10 cellular contexts compared by ENCODE assay signal in the genomic region with DNA sequence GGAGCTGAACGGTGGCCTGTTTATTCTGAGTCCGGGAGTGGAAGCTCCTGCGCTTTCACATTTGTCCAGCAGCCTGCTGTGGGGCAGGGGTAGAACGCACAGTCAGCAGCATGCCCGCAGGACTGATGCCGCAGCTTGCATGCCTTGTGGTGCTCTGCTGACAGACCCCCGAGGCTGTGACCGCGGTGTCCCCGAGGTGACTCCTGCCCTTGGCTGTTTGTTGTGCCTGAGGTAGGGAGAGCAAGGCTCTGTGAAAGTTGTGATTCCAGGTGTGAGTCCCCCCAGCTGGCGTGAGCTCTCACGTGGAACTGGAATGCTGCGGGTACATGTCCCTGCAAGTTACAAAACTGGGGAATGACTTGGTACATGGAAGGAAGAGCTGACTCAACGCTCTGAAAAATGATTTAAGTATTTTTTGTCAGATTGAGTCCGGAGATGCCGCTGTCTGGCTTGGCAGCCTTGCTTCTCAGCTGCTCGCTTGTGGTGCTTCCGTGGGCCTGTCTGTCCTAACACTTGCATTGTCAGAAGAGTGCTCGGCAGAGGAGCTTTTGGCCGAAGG. TPM values are rescaled to one million over a fixed set of nuclear protein-coding genes. Genes with fewer than 3 reads are reported as not detected.
A peak's percentile ranks its signal among the peaks of the same experiment; 100 is the strongest.
DNase-seq lines count a peak whose midpoint lies in the region; ATAC-seq, FAIRE-seq and TF ChIP-seq lines count a peak whose summit lies in the region.
"Had no signal": no experiment of that assay in that cellular context is flagged by ENCODE, and none has a peak within 500 bp of the region (broad histone marks: within the 10 kb centered on the region; RNA-seq: fewer than 3 reads in every experiment).

No MANE protein-coding gene starts in this region.

- ATAC-seq in heart right ventricle: no peak
- no peak for ATAC-seq in Right ventricle myocardium inferior
- ATAC-seq in stimulated activated memory B cell treated with anti-CD40 and anti-IgM and Interleukin-4, amounts not matched to agents 10 μg/mL and 1 μg/mL and 100 μg/mL, for 72 hours: no peak
- ATAC-seq in GM21737 (IDR thresholded peaks at IDR 0.05; ENCODE audit: unreplicated experiment): no peak

- no peak overlapping the region for H2BK20ac ChIP-seq in H1 (ENCODE audit: low read length)

- TF ChIP-seq POLR2A in H1 (IDR thresholded peaks at IDR 0.05; ENCODE audit: control extremely low read depth in 1 of 2, low read depth in 2 of 2, low read length in 2 of 2): no peak

- peaks cover 25% of the 10 kb centered on the region; the same call in 1 of the 2 replicates for H3K23me2 ChIP-seq in H1 (ENCODE audit: low read depth, low read length)

- no peak overlapping the region for H2AFZ ChIP-seq in H1 (ENCODE audit: low read length)

- DNase-seq in heart right ventricle (no peak), Right ventricle myocardium inferior (ENCODE audit: missing footprints) (no peak), H1 (ENCODE audit: low read depth in 1 of 2, low spot score in 2 of 2) (no peak), ureter (ENCODE audit: low spot score) (peak; percentile 49), NCI-H446 (lab: John Stamatoyannopoulos, UW) (no peak)
- DNase-seq: DND-41 had no signal

- H3K9me3 ChIP-seq in heart right ventricle (no peaks in the 10 kb centered on the region), H1 (ENCODE audit: insufficient read depth in 2 of 2, low read depth in 1 of 2, low read length in 1 of 2) (no peaks in the 10 kb centered on the region), mucosa of rectum (ENCODE audit: control insufficient read depth in 2 of 2, low read length in 2 of 2) (no peaks in the 10 kb centered on the region)

- H3K27ac ChIP-seq in heart right ventricle (peak overlapping the region in 9 of 10 donors; percentile 61 to 91 (median 82)), H1 (ENCODE audit: low read depth, low read length) (no peak overlapping the region), mucosa of rectum (ENCODE audit: low read depth in 2 of 2, low read length in 2 of 2) (peak overlapping the region; percentile 93 to 94)

- no peak overlapping the region for H2BK15ac ChIP-seq in H1 (ENCODE audit: low read length)

- WGBS in heart right ventricle, 2 donors: 69 to 70% methylated on average over 20 of the region's 20 CpGs
- WGBS in H1 (ENCODE audit: extremely low coverage in 1 of 2, insufficient coverage in 1 of 2, insufficient read length in 1 of 2, insufficient replicate concordance in 2 of 2, low coverage in 1 of 2, low lambda C conversion rate in 2 of 2, missing lambda C conversion rate in 1 of 2), 2 experiments: 84% methylated on average over 20 of the region's 20 CpGs; no CpG with 5 or more reads in 1 of the 2 experiments

- H4K91ac ChIP-seq in H1 (replicated peaks; ENCODE audit: insufficient read length, low read length): no peak overlapping the region

- no peak overlapping the region for H3K4me3 Mint-ChIP-seq in stimulated activated memory B cell treated with anti-CD40 and anti-IgM and Interleukin-4, amounts not matched to agents 10 μg/mL and 1 μg/mL and 100 μg/mL, for 72 hours

- no peaks in the 10 kb centered on the region for H3K36me3 ChIP-seq in heart right ventricle
- no peaks in the 10 kb centered on the region; a peak in 1 of 8 replicates for H3K36me3 ChIP-seq in H1 (ENCODE audit: control insufficient read depth in 2 of 4, insufficient read depth in 4 of 4, low read length in 3 of 4)
- H3K36me3 ChIP-seq in mucosa of rectum (ENCODE audit: control insufficient read depth in 2 of 2, insufficient read depth in 2 of 2, low read length in 2 of 2): no peaks in the 10 kb centered on the region

- peaks cover 55% of the 10 kb centered on the region for H3K4me1 Mint-ChIP-seq in stimulated activated memory B cell treated with anti-CD40 and anti-IgM and Interleukin-4, amounts not matched to agents 10 μg/mL and 1 μg/mL and 100 μg/mL, for 72 hours

- no peak overlapping the region for H2BK120ac ChIP-seq in H1 (replicated peaks; ENCODE audit: low read depth, low read length)

- H3K27me3 Mint-ChIP-seq in stimulated activated memory B cell treated with anti-CD40 and anti-IgM and Interleukin-4, amounts not matched to agents 10 μg/mL and 1 μg/mL and 100 μg/mL, for 72 hours: no peaks in the 10 kb centered on the region

- H3K23ac ChIP-seq in H1 (ENCODE audit: insufficient read length): no peak overlapping the region

- POLR2A ChIA-PET in H1 (lab: Charles Lee; ENCODE audit: partially characterized antibody): interaction anchor here (1.8 to 4.0 kb wide), 3 partner anchors 9 to 18 kb away, joined by 5 to 16 read pairs (median 15); a partner anchor contains a TSS

- TF ChIP-seq EP300 in H1 (IDR thresholded peaks at IDR 0.05; ENCODE audit: borderline replicate concordance in 1 of 2, low read depth in 2 of 2, low read length in 2 of 2): no peak

- peaks cover 2 to 25% of the 10 kb centered on the region in 2 experiments for H4K20me1 ChIP-seq in H1 (replicated peaks in 1 of 2; ENCODE audit: control insufficient read depth in 1 of 2, insufficient read depth in 2 of 2, low read length in 2 of 2)

- H3K14ac ChIP-seq in H1 (ENCODE audit: insufficient read length): no peak overlapping the region

- no peak overlapping the region for H3K56ac ChIP-seq in H1 (replicated peaks; ENCODE audit: insufficient read length, low read depth, low read length)

- no peaks in the 10 kb centered on the region for H3K27me3 ChIP-seq in heart right ventricle
- no peaks in the 10 kb centered on the region; a peak in 1 of 7 replicates for H3K27me3 ChIP-seq in H1 (replicated peaks in 1 of 4; ENCODE audit: control insufficient read depth in 3 of 4, extremely low read depth in 1 of 4, insufficient read depth in 3 of 4, low read length in 3 of 4)
- no peaks in the 10 kb centered on the region for H3K27me3 ChIP-seq in mucosa of rectum (ENCODE audit: control insufficient read depth in 2 of 2, insufficient read depth in 2 of 2, low read length in 2 of 2)

- no peak for FAIRE-seq in H1 (lab: Jason Lieb, UNC)
- FAIRE-seq: frontal cortex had no signal

- no peak overlapping the region for H3K4me2 ChIP-seq in H1 (ENCODE audit: insufficient read depth in 1 of 2, low read depth in 2 of 2, low read length in 2 of 2)

- H3K9ac ChIP-seq in H1 (replicated peaks in 1 of 4; ENCODE audit: extremely low read depth in 1 of 4, low read depth in 3 of 4, low read length in 3 of 4) (no peak overlapping the region), mucosa of rectum (ENCODE audit: low read depth in 1 of 2, low read length in 2 of 2) (peak overlapping the region in 1 of 2 donors; percentile 62)

- H2BK5ac ChIP-seq in H1 (ENCODE audit: low read depth, low read length): peak overlapping the region; percentile 26; the same call in 1 of the 2 replicates

- no peak overlapping the region for H2AK5ac ChIP-seq in H1 (ENCODE audit: low read depth, low read length)

- CTCF ChIA-PET in H1 (lab: Charles Lee; ENCODE audit: partially characterized antibody): interaction anchor here (0.6 to 4.8 kb wide), 13 partner anchors 8 to 276 kb away, joined by 3 to 40 read pairs (median 4); no protein-coding TSS in a partner anchor

- no peak overlapping the region for H4K8ac ChIP-seq in H1 (ENCODE audit: extremely low read depth, insufficient read depth, low read length)

- no peak for TF ChIP-seq CTCF in heart right ventricle (IDR thresholded peaks at IDR 0.05)
- no peak for TF ChIP-seq CTCF in H1 (IDR thresholded peaks at IDR 0.05; ENCODE audit: control extremely low read depth in 1 of 3, insufficient read depth in 1 of 3, low read depth in 1 of 3, low read length in 3 of 3)

- H3K4ac ChIP-seq in H1 (replicated peaks; ENCODE audit: insufficient read length, low read depth, low read length): no peak overlapping the region

- no peak overlapping the region for H3K27ac Mint-ChIP-seq in stimulated activated memory B cell treated with anti-CD40 and anti-IgM and Interleukin-4, amounts not matched to agents 10 μg/mL and 1 μg/mL and 100 μg/mL, for 72 hours

- TF ChIP-seq RAD21 in H1 (IDR thresholded peaks at IDR 0.05 in 1 of 2, conservative IDR thresholded peaks at IDR 0.05 in 1 of 2; ENCODE audit: low read depth in 2 of 2, low read length in 2 of 2): no peak

- H3K79me1 ChIP-seq in H1 (ENCODE audit: low read depth, low read length): peaks cover 25% of the 10 kb centered on the region

- no peak overlapping the region for H4K5ac ChIP-seq in H1 (ENCODE audit: insufficient read length, low read depth, low read length)

- H3K36me3 Mint-ChIP-seq in stimulated activated memory B cell treated with anti-CD40 and anti-IgM and Interleukin-4, amounts not matched to agents 10 μg/mL and 1 μg/mL and 100 μg/mL, for 72 hours: peaks cover 7% of the 10 kb centered on the region

- peaks cover 5 to 24% of the 10 kb centered on the region in 2 experiments; a peak in 3 of 4 replicates for H3K79me2 ChIP-seq in H1 (ENCODE audit: control insufficient read depth in 1 of 2, insufficient read depth in 2 of 2, low read length in 2 of 2)

- H3K4me1 ChIP-seq in heart right ventricle: peaks cover 21 to 91% (median 75%) of the 10 kb centered on the region in 9 donors
- H3K4me1 ChIP-seq in H1 (replicated peaks in 1 of 4; ENCODE audit: control insufficient read depth in 3 of 4, insufficient read depth in 4 of 4, low read length in 3 of 4): peaks cover 0 to 6% (median 0%) of the 10 kb centered on the region in 4 experiments; a peak in 3 of 7 replicates
- H3K4me1 ChIP-seq in mucosa of rectum (ENCODE audit: control insufficient read depth in 2 of 2, insufficient read depth in 2 of 2, low read length in 2 of 2): peaks cover 60 to 80% of the 10 kb centered on the region in 2 donors

- H2BK12ac ChIP-seq in H1 (ENCODE audit: low read depth, low read length): no peak overlapping the region

- no peak overlapping the region for H3K4me3 ChIP-seq in heart right ventricle
- no peak overlapping the region for H3K4me3 ChIP-seq in H1 (ENCODE audit: extremely low read depth in 1 of 4, insufficient read depth in 2 of 4, low read depth in 3 of 4, low read length in 4 of 4)
- H3K4me3 ChIP-seq in mucosa of rectum (ENCODE audit: low read length in 2 of 2): peak overlapping the region in 1 of 2 donors; percentile 28

- H3K9me3 Mint-ChIP-seq in stimulated activated memory B cell treated with anti-CD40 and anti-IgM and Interleukin-4, amounts not matched to agents 10 μg/mL and 1 μg/mL and 100 μg/mL, for 72 hours: no peaks in the 10 kb centered on the region

- intact Hi-C loops in heart right ventricle (cut with DNase I): loop anchor here in 1 of 10 donors (2.0 kb wide), 1 partner anchor 16 kb away; no protein-coding TSS in a partner anchor
- intact Hi-C loops in Right ventricle myocardium inferior (cut with DNase I): no loop called here

- no peak overlapping the region for H3K18ac ChIP-seq in H1 (ENCODE audit: extremely low read depth, low read length)

RNA-seq across cellular contexts. Expression of a gene that starts 18.1 kb away (rescaled TPM):
- total RNA-seq in heart right ventricle (10 to 100 TPM; 17.3 to 37.9 (median 20.9) TPM), Right ventricle myocardium inferior (25.7 TPM), ureter (72.2 TPM)
- polyA plus RNA-seq in heart right ventricle (10 to 100 TPM; 11.5 to 26.6 TPM), H1 (2011; rRNA removed) (5.5 and 13.2 TPM in 2 replicates)
- total RNA-seq in H1 (2021; fragmentation: NEBNext Ultra II Directional; extraction: Animal tissue kit (Norgen Biotek cat#: 25700)): 40.4 and 40.5 TPM in 2 replicates
- 4.1 TPM for polyA plus RNA-seq in H1 (2011; cell fraction: cytosol; rRNA removed)
- 18.6 TPM for polyA plus RNA-seq in H1 (2011; cell fraction: nucleus; rRNA removed)
- polyA plus RNA-seq in H1 (2012, experiment 1 of 2): 15.2 to 19.4 TPM (median 18.9 TPM) in 4 replicates
- polyA plus RNA-seq in H1 (2012, experiment 2 of 2): 13.9 TPM
- polyA plus RNA-seq in H1 (2013, experiment 1 of 2): 33.1 TPM
- 33.0 TPM for polyA plus RNA-seq in H1 (2013, experiment 2 of 2)
- polyA minus RNA-seq in H1 (2011; rRNA and poly(A)+ RNA removed): 10.0 and 15.5 TPM in 2 replicates
- 23.0 TPM for polyA minus RNA-seq in H1 (2011; cell fraction: cytosol; rRNA and poly(A)+ RNA removed)
- 35.1 TPM for polyA minus RNA-seq in H1 (2011; cell fraction: nucleus; rRNA and poly(A)+ RNA removed)
